ENCODE assay signal across 7 cellular contexts in the genomic region with DNA sequence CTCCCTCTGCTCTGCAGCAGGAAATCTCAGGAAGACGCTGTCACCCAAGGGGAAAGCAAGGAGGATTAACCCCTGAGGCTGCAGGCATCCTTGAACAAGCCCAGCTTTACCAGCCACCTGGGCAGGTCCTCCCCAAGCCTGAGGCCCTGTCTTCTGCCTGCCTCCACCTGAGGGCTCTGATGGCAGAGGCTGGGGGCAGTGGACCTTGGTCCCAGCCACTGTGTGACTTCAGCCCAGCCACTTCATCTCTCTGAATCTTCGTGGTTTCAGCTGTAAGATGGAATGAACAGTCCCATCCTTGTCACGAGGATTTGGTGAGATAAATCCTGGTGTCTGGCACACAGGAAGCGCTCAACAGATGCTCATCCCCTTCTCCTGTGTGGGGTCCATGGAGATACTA. TPM values are rescaled to one million over a fixed set of nuclear protein-coding genes. Genes with fewer than 3 reads are reported as not detected.
"Had no signal": no experiment of that assay in that cellular context is flagged by ENCODE, and none has a peak within 500 bp of the region (broad histone marks: within the 10 kb centered on the region; RNA-seq: fewer than 3 reads in every experiment).

No MANE protein-coding gene starts in this region.

- H3K9me3 ChIP-seq: HAP-1 had no signal

- H3K4me1 ChIP-seq: HAP-1 had no signal

- H3K27ac ChIP-seq: GM23248, HL-60 had no signal

- H3K4me3 ChIP-seq: GM23248, HAP-1 had no signal

- DNase-seq: GM23248, GOT3, H7, HFFc6 had no signal

- H3K36me3 ChIP-seq: HAP-1 had no signal

- H3K9ac ChIP-seq: GM23248 had no signal

RNA-seq across cellular contexts. Expression of a gene that starts 8.5 kb away (rescaled TPM):
- polyA plus RNA-seq: IgD-negative memory B cell had no signal
